ENCODE assay signal across 1 cellular context in genomic region chr5:115624994-115625393, GRCh38.
TF ChIP-seq lines count a peak whose summit lies in the region.

No MANE protein-coding gene starts in this region.

TF ChIP-seq in IMR-90, 13 proteins besides CTCF, POLR2A, EP300 and RAD21 (continued from another document):
- no peak for TF ChIP-seq ELK1 (IDR thresholded peaks at IDR 0.05; ENCODE audit: borderline replicate concordance, low read depth, low read length)
- no peak for TF ChIP-seq RCOR1 (IDR thresholded peaks at IDR 0.05; ENCODE audit: insufficient replicate concordance, low read length)
- no peak for TF ChIP-seq NFE2L2 (IDR thresholded peaks at IDR 0.05; ENCODE audit: low read depth, low read length)
